Comparison of ENCODE assay signal across 14 cellular contexts in the genomic region with DNA sequence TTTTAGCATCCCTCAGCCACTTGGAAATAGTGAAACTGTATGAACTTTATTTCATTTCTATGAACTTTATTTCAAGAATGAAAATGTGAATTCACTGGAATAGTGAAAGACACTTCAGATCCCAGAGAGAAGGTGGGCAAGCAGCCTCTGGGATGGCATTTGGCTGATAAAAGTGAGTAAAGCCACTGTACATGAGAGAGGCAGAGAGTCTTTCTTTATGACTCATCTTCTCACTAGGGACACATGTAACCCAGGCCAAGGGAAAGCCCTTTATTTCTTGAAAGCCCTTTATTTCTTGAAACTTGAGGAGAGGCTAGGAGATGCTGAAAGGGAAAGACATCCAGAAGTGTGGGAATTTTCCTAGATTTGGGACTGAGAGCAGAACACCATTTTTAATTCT.
DNase-seq lines count a peak whose midpoint lies in the region; ATAC-seq and TF ChIP-seq lines count a peak whose summit lies in the region.
"Had no signal": no experiment of that assay in that cellular context is flagged by ENCODE, and none has a peak within 500 bp of the region (broad histone marks: within the 10 kb centered on the region; RNA-seq: fewer than 3 reads in every experiment).

No MANE protein-coding gene starts in this region.

- TF ChIP-seq CTCF in AG04450 (IDR thresholded peaks at IDR 0.05; ENCODE audit: low read depth, low read length) = no peak

- H3K9me3 ChIP-seq in AG04450 (ENCODE audit: control insufficient read depth, insufficient read depth, low read length) (peaks cover 16% of the 10 kb centered on the region), adipocyte (ENCODE audit: control insufficient read depth, low read length) (peaks cover 23% of the 10 kb centered on the region)
- H3K9me3 ChIP-seq: pancreas had no signal

- DNase-seq in AG04450 (ENCODE audit: low read depth, low spot score) (no peak), adipocyte (ENCODE audit: low read depth) (peak; percentile 32), kidney tubule cell (ENCODE audit: low spot score) (no peak), DMS 273 (lab: John Stamatoyannopoulos, UW; ENCODE audit: unreplicated experiment) (no peak), NCI-H69 (lab: John Stamatoyannopoulos, UW) (no peak), NCI-H128 (lab: John Stamatoyannopoulos, UW; ENCODE audit: unreplicated experiment) (no peak)
- DNase-seq: Calu3, NCI-H187 treated with DMSO at 0.1 percent for 48 hours, NCI-H748 treated with DMSO at 0.1 percent for 48 hours, pancreas, trophoblast cell had no signal

- H3K27me3 ChIP-seq in AG04450 (ENCODE audit: control insufficient read depth, insufficient read depth, low read length) = no peaks in the 10 kb centered on the region
- H3K27me3 ChIP-seq in adipocyte (replicated peaks; ENCODE audit: control insufficient read depth, insufficient read depth, low read length) = no peaks in the 10 kb centered on the region
- H3K27me3 ChIP-seq: pancreas had no signal

- peak overlapping the region; percentile 25 for H3K27ac ChIP-seq in AG04450 (ENCODE audit: low read depth, low read length)
- H3K27ac ChIP-seq: pancreas had no signal

- no peak overlapping the region for H3K9ac ChIP-seq in adipocyte (ENCODE audit: low read length)

- CTCF ChIA-PET in AG04450 (lab: Charles Lee) = no interaction called here

- H3K4me1 ChIP-seq in adipocyte (ENCODE audit: control insufficient read depth, insufficient read depth, low read length) = peaks cover 6% of the 10 kb centered on the region
- H3K4me1 ChIP-seq: pancreas had no signal

- ATAC-seq in GM19463 (IDR thresholded peaks at IDR 0.05; ENCODE audit: unreplicated experiment) (peak; percentile 89), HG03097 (IDR thresholded peaks at IDR 0.05; ENCODE audit: low FRiP score, unreplicated experiment) (peak; percentile 65)
- ATAC-seq: pancreas, Right ventricle myocardium inferior had no signal

- H3K36me3 ChIP-seq in adipocyte (ENCODE audit: control insufficient read depth, insufficient read depth, low read length, severe bottlenecking) = no peaks in the 10 kb centered on the region
- H3K36me3 ChIP-seq: pancreas had no signal

- H3K4me3 ChIP-seq in AG04450 (ENCODE audit: low read depth, low read length) = no peak overlapping the region
- no peak overlapping the region for H3K4me3 ChIP-seq in adipocyte (ENCODE audit: low read length)
- H3K4me3 ChIP-seq: pancreas had no signal

- POLR2A ChIA-PET in AG04450 (lab: Yijun Ruan, JAX) = no interaction called here
